8 cellular contexts compared by ENCODE assay signal in genomic region chr7:25720427-25720826, GRCh38.
A peak's percentile ranks its signal among the peaks of the same experiment; 100 is the strongest.
DNase-seq lines count a peak whose midpoint lies in the region; ATAC-seq and TF ChIP-seq lines count a peak whose summit lies in the region.

No MANE protein-coding gene starts in this region.

- H3K79me2 ChIP-seq in H9 (ENCODE audit: insufficient read depth, low read length): no peaks in the 10 kb centered on the region

- no peak overlapping the region for H4K5ac ChIP-seq in H9 (ENCODE audit: insufficient read length, low read depth, low read length)

- H3K9me3 ChIP-seq in H9 (ENCODE audit: control insufficient read depth, low read depth, low read length): no peaks in the 10 kb centered on the region
- H3K9me3 ChIP-seq in T-helper 17 cell (ENCODE audit: control insufficient read depth, low read length, poor library complexity, severe bottlenecking): no peaks in the 10 kb centered on the region
- H3K9me3 ChIP-seq in mesenchymal stem cell (ENCODE audit: control insufficient read depth, low read length): no peaks in the 10 kb centered on the region

- CTCF ChIA-PET in Calu3 (lab: Charles Lee): interaction anchor here (0.6 to 2.3 kb wide), 3 partner anchors 14 to 713 kb away, joined by 3 to 8 read pairs (median 3); no protein-coding TSS in a partner anchor

- H3K18ac ChIP-seq in H9 (ENCODE audit: insufficient read length, low read depth, low read length) (no peak overlapping the region), mesenchymal stem cell (ENCODE audit: low read depth in 1 of 2, low read length in 2 of 2) (no peak overlapping the region)

- H4K91ac ChIP-seq in H9 (ENCODE audit: insufficient read length, low read depth, low read length) (no peak overlapping the region), mesenchymal stem cell (ENCODE audit: low read length) (no peak overlapping the region)

- intact Hi-C loops in Calu3 (cut with micrococcal nuclease; ENCODE audit: unreplicated experiment): loop anchor here (1.0 kb wide), 1 partner anchor 131 kb away; no protein-coding TSS in a partner anchor

- BruUV-seq in Calu3 (replicated peaks; lab: Mats Ljungman, UMichigan): no TSS peak

- H3K79me1 ChIP-seq in H9 (ENCODE audit: insufficient read depth, low read depth, low read length, poor library complexity, severe bottlenecking) (no peaks in the 10 kb centered on the region), mesenchymal stem cell (replicated peaks; ENCODE audit: low read length, poor library complexity, severe bottlenecking) (no peaks in the 10 kb centered on the region)

- DNase-seq in Calu3 (no peak), H9 (no peak), T-helper 17 cell (no peak), mesenchymal stem cell (peak; percentile 16), coronary artery (ENCODE audit: low spot score) (no peak), G401 (ENCODE audit: low spot score) (no peak)

- H3K27ac Mint-ChIP-seq in Calu3 (ENCODE audit: unreplicated experiment) (no peak overlapping the region), H9 (no peak overlapping the region), T-helper 17 cell (no peak overlapping the region)

- H3K4me1 Mint-ChIP-seq in Calu3 (ENCODE audit: low read depth, unreplicated experiment) (no peaks in the 10 kb centered on the region), H9 (peaks cover 19 to 36% of the 10 kb centered on the region in 2 experiments), T-helper 17 cell (no peaks in the 10 kb centered on the region)

- H3K14ac ChIP-seq in H9 (ENCODE audit: insufficient read depth, low read length): no peak overlapping the region
- H3K14ac ChIP-seq in mesenchymal stem cell (ENCODE audit: low read length in 2 of 2): no peak overlapping the region

- H3K23ac ChIP-seq in H9 (ENCODE audit: insufficient read length, low read depth, low read length) (no peak overlapping the region), mesenchymal stem cell (ENCODE audit: low read length in 2 of 2) (no peak overlapping the region)

- H3K4me1 ChIP-seq in H9 (ENCODE audit: insufficient read depth, low read length): no peaks in the 10 kb centered on the region
- H3K4me1 ChIP-seq in mesenchymal stem cell (ENCODE audit: control insufficient read depth, insufficient read depth, low read depth, low read length): peaks cover 2% of the 10 kb centered on the region

- H2BK12ac ChIP-seq in H9 (ENCODE audit: insufficient read length, low read depth, low read length): no peak overlapping the region
- no peak overlapping the region for H2BK12ac ChIP-seq in mesenchymal stem cell (ENCODE audit: low read length in 2 of 2)

- H3K4ac ChIP-seq in H9 (ENCODE audit: low read depth, low read length): no peak overlapping the region
- no peak overlapping the region for H3K4ac ChIP-seq in mesenchymal stem cell (ENCODE audit: low read depth in 1 of 2, low read length in 2 of 2)

- H3K27ac ChIP-seq in H9 (ENCODE audit: insufficient read length, low read depth, low read length) (no peak overlapping the region), mesenchymal stem cell (ENCODE audit: low read length, poor library complexity, severe bottlenecking) (no peak overlapping the region), coronary artery (no peak overlapping the region)

- peaks cover 47% of the 10 kb centered on the region for H3K27me3 Mint-ChIP-seq in Calu3 (ENCODE audit: unreplicated experiment)
- H3K27me3 Mint-ChIP-seq in H9 (ENCODE audit: low read depth): peaks cover 5% of the 10 kb centered on the region; the same call in 1 of the 2 replicates
- peaks cover 21% of the 10 kb centered on the region for H3K27me3 Mint-ChIP-seq in T-helper 17 cell

- H3K56ac ChIP-seq in H9 (ENCODE audit: insufficient read length, low read depth, low read length): no peak overlapping the region

- ATAC-seq in T-helper 17 cell (no peak), GM18517 (IDR thresholded peaks at IDR 0.05; ENCODE audit: unreplicated experiment) (no peak), GM21786 (IDR thresholded peaks at IDR 0.05; ENCODE audit: unreplicated experiment) (no peak)

- no peak overlapping the region for H2AFZ ChIP-seq in H9 (ENCODE audit: low read length)
- no peak overlapping the region for H2AFZ ChIP-seq in mesenchymal stem cell (ENCODE audit: low read depth, low read length)

- H3K36me3 Mint-ChIP-seq in Calu3 (ENCODE audit: insufficient read depth, unreplicated experiment) (no peaks in the 10 kb centered on the region), H9 (ENCODE audit: insufficient read depth in 1 of 3, low read depth in 3 of 3) (no peaks in the 10 kb centered on the region), T-helper 17 cell (ENCODE audit: low read depth) (no peaks in the 10 kb centered on the region)

- H3K27me3 ChIP-seq in H9 (ENCODE audit: insufficient read depth, low read length) (no peaks in the 10 kb centered on the region), mesenchymal stem cell (ENCODE audit: control insufficient read depth in 1 of 2, insufficient read depth in 1 of 2, low read length in 2 of 2) (no peaks in the 10 kb centered on the region)

- H2BK15ac ChIP-seq in H9 (ENCODE audit: low read depth, low read length): no peak overlapping the region
- no peak overlapping the region for H2BK15ac ChIP-seq in mesenchymal stem cell (ENCODE audit: low read depth, poor library complexity, severe bottlenecking)

- H3K4me2 ChIP-seq in H9 (ENCODE audit: insufficient read depth, insufficient read length, low read length) (no peak overlapping the region), mesenchymal stem cell (ENCODE audit: low read length, poor library complexity, severe bottlenecking) (no peak overlapping the region)

- TF ChIP-seq CTCF in Calu3 (IDR thresholded peaks at IDR 0.05; ENCODE audit: unreplicated experiment): peak; percentile 53
- peak; percentile 70 for TF ChIP-seq CTCF in H9 (conservative IDR thresholded peaks at IDR 0.05)
- TF ChIP-seq CTCF in coronary artery (IDR thresholded peaks at IDR 0.05): no peak

- no peaks in the 10 kb centered on the region for H3K23me2 ChIP-seq in H9 (ENCODE audit: insufficient read length, low read depth, low read length, poor library complexity, severe bottlenecking)

- no peak overlapping the region for H2AK5ac ChIP-seq in H9 (ENCODE audit: insufficient read length, low read length)
- H2AK5ac ChIP-seq in mesenchymal stem cell (ENCODE audit: low read length, severe bottlenecking): no peak overlapping the region

- H3K36me3 ChIP-seq in mesenchymal stem cell (ENCODE audit: control insufficient read depth in 1 of 2, insufficient read depth in 2 of 2, low read depth in 1 of 2, low read length in 2 of 2): no peaks in the 10 kb centered on the region

- H3T11ph ChIP-seq in H9 (ENCODE audit: low read length): no peak overlapping the region

- H3K4me3 Mint-ChIP-seq in Calu3 (ENCODE audit: low read depth, unreplicated experiment) (no peak overlapping the region), H9 (no peak overlapping the region), T-helper 17 cell (peak overlapping the region; percentile 31)

- H2BK20ac ChIP-seq in H9 (ENCODE audit: low read depth, low read length, poor library complexity, severe bottlenecking): no peak overlapping the region

- no peak overlapping the region for H3K4me3 ChIP-seq in mesenchymal stem cell (ENCODE audit: insufficient read depth in 1 of 2, low read depth in 1 of 2, low read length in 2 of 2)
- no peak overlapping the region for H3K4me3 ChIP-seq in coronary artery

- in situ Hi-C loops in G401 (cut with HindIII; ENCODE audit: low sequenced_read_pairs): no loop called here

- H4K8ac ChIP-seq in H9 (replicated peaks; ENCODE audit: insufficient read length, low read depth, low read length) (no peak overlapping the region), mesenchymal stem cell (ENCODE audit: low read length) (no peak overlapping the region)

- no peak overlapping the region for H2BK5ac ChIP-seq in H9 (ENCODE audit: insufficient read length, low read length)
- no peak overlapping the region for H2BK5ac ChIP-seq in mesenchymal stem cell (ENCODE audit: low read depth, low read length, poor library complexity, severe bottlenecking)

- no peak overlapping the region for H3K9ac ChIP-seq in H9 (ENCODE audit: extremely low read depth, insufficient read length, low read length)
- no peak overlapping the region for H3K9ac ChIP-seq in mesenchymal stem cell (ENCODE audit: low read length)

- no peaks in the 10 kb centered on the region for H4K20me1 ChIP-seq in H9 (ENCODE audit: control insufficient read depth, insufficient read depth, insufficient read length)

- no CpG with 5 or more reads among the region's 2 CpGs for WGBS in H9 (ENCODE audit: extremely low coverage, insufficient read length, low lambda C conversion rate)
- WGBS in mesenchymal stem cell: 35% methylated on average over 2 of the region's 2 CpGs

- H3K9me3 Mint-ChIP-seq in Calu3 (ENCODE audit: low read depth, unreplicated experiment) (no peaks in the 10 kb centered on the region), H9 (no peaks in the 10 kb centered on the region)

- no peak overlapping the region for H2BK120ac ChIP-seq in H9 (ENCODE audit: low read depth, low read length, poor library complexity, severe bottlenecking)
- no peak overlapping the region for H2BK120ac ChIP-seq in mesenchymal stem cell (ENCODE audit: low read depth, low read length)
